8 cellular contexts compared by ENCODE assay signal in the genomic region with DNA sequence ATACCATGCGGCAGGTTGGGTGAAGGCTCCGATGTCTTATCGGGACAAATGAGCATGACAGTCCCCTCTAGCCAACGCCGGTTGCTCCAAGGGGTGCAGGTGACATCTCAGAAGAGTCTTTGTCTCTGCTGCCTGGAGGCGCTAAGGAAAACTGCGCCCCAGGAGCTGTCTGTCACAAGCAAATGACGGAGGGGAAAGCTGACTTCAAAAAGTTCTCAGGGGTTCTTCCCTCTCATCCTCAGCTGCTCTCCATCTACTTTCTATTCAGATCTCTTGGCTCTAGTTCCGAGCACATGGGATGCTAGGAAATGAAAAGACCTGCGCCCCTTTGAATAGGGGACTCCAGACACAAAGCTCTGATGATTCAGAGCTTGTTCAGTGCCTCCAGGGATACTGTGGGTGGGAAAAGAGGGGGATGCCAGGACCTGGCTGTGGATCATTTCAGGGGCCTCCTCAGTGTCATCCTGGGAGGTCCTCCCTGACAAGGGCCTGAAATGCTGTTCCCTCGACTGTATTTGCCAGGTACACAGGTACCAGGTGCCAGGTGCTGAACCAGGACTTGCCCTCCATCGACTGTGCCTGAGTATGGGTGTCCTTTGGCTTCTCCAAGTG. TPM values are rescaled to one million over a fixed set of nuclear protein-coding genes. Genes with fewer than 3 reads are reported as not detected.
DNase-seq lines count a peak whose midpoint lies in the region; ATAC-seq, FAIRE-seq and TF ChIP-seq lines count a peak whose summit lies in the region.

No MANE protein-coding gene starts in this region.

- intact Hi-C loops in esophagus muscularis mucosa (cut with DNase I): loop anchor here (5.0 kb wide), 1 partner anchor 36 kb away; no protein-coding TSS in a partner anchor
- intact Hi-C loops in pancreas (cut with DNase I): no loop called here

- no peak for ATAC-seq in RWPE2 (ENCODE audit: low read depth)
- ATAC-seq in pancreas: no peak
- ATAC-seq in HG03442 (IDR thresholded peaks at IDR 0.05; ENCODE audit: unreplicated experiment): no peak

- no peak for FAIRE-seq in pancreas (lab: Jason Lieb, UNC)

- DNase-seq in EL (peak; percentile 28), RWPE2 (ENCODE audit: low spot score) (no peak), esophagus muscularis mucosa (ENCODE audit: extremely low spot score) (peak; percentile 80), pancreas (peak in 1 of 6 donors; percentile 25), activated gamma-delta T cell treated with Interleukin-2 at 50 U/mL for 16 hours (no peak), NCI-H1105 treated with DMSO at 0.1 percent for 48 hours (lab: John Stamatoyannopoulos, UW) (no peak), NCI-H2171 (lab: John Stamatoyannopoulos, UW) (no peak)

- 52% methylated on average over 10 of the region's 12 CpGs for WGBS in esophagus muscularis mucosa
- WGBS in pancreas, 2 donors: 35 to 36% methylated on average over 12 of the region's 12 CpGs

- peaks cover 16% of the 10 kb centered on the region for H3K36me3 ChIP-seq in RWPE2 (ENCODE audit: low read depth)
- H3K36me3 ChIP-seq in esophagus muscularis mucosa: no peaks in the 10 kb centered on the region
- no peaks in the 10 kb centered on the region for H3K36me3 ChIP-seq in pancreas

- TF ChIP-seq EP300 in esophagus muscularis mucosa (IDR thresholded peaks at IDR 0.05): no peak

- H3K4me3 ChIP-seq in RWPE2 (ENCODE audit: severe bottlenecking) (peak overlapping the region; percentile 62), esophagus muscularis mucosa (peak overlapping the region; percentile 66 to 81 (median 68)), pancreas (peak overlapping the region in 3 of 4 donors; percentile 26 to 82 (median 71))

- H3K4me1 ChIP-seq in RWPE2 (ENCODE audit: insufficient read depth, poor library complexity, severe bottlenecking): peaks cover 63% of the 10 kb centered on the region
- H3K4me1 ChIP-seq in esophagus muscularis mucosa: peaks cover 31 to 46% (median 39%) of the 10 kb centered on the region in 4 donors
- peaks cover 20 to 38% (median 26%) of the 10 kb centered on the region in 3 donors for H3K4me1 ChIP-seq in pancreas

- H3K27me3 ChIP-seq in RWPE2 (ENCODE audit: insufficient read depth, poor library complexity, severe bottlenecking) (no peaks in the 10 kb centered on the region), esophagus muscularis mucosa (no peaks in the 10 kb centered on the region), pancreas (no peaks in the 10 kb centered on the region)

- TF ChIP-seq CTCF in RWPE2 (IDR thresholded peaks at IDR 0.05; ENCODE audit: poor library complexity, severe bottlenecking) (no peak), esophagus muscularis mucosa (IDR thresholded peaks at IDR 0.05) (no peak), pancreas (IDR thresholded peaks at IDR 0.05) (no peak)

- no peaks in the 10 kb centered on the region for H3K9me3 ChIP-seq in RWPE2 (ENCODE audit: severe bottlenecking)
- no peaks in the 10 kb centered on the region for H3K9me3 ChIP-seq in esophagus muscularis mucosa
- H3K9me3 ChIP-seq in pancreas: no peaks in the 10 kb centered on the region

- no peak for TF ChIP-seq POLR2A in esophagus muscularis mucosa (IDR thresholded peaks at IDR 0.05; ENCODE audit: low read depth)

- H3K27ac ChIP-seq in RWPE2 (ENCODE audit: poor library complexity, severe bottlenecking): peak overlapping the region; percentile 85
- H3K27ac ChIP-seq in esophagus muscularis mucosa (replicated peaks in 1 of 4): peak overlapping the region; percentile 86 to 89 (median 88)
- H3K27ac ChIP-seq in pancreas: peak overlapping the region; percentile 88 to 97 (median 92)

RNA-seq across cellular contexts. Expression of a gene that starts 0.9 kb away (rescaled TPM):
- total RNA-seq in esophagus muscularis mucosa (100 to 1,000 TPM in 1 of 4 donors, 10 to 100 TPM in 3; 37.0 to 109 (median 45.1) TPM), pancreas (10 to 100 TPM; 15.5 to 34.2 (median 20.7) TPM)
- 10 to 100 TPM in 1 of 2 donors, 1 to 10 TPM in 1; 8.4 to 11.6 TPM for polyA plus RNA-seq in pancreas

Comparison
In these comparisons a context has a peak if more than half of its experiments do, and no peak if none do; other contexts are left out.
1. DNase-seq: peak in EL (single experiment) and esophagus muscularis mucosa (single experiment); none in RWPE2 (single experiment), activated gamma-delta T cell treated with Interleukin-2 at 50 U/mL for 16 hours (single experiment), NCI-H1105 treated with DMSO at 0.1 percent for 48 hours (single experiment) and NCI-H2171 (single experiment).
2. Peak in every context shown above with its lines, with median percentiles within 50 percentile points of each other: H3K27ac ChIP-seq and H3K4me3 ChIP-seq.